8 cellular contexts compared by ENCODE assay signal in genomic region chr12:123670882-123671728, GRCh38. TPM values are rescaled to one million over a fixed set of nuclear protein-coding genes. Genes with fewer than 3 reads are reported as not detected.
A peak's percentile ranks its signal among the peaks of the same experiment; 100 is the strongest.
DNase-seq lines count a peak whose midpoint lies in the region; ATAC-seq, FAIRE-seq and TF ChIP-seq lines count a peak whose summit lies in the region.

TCTN2 (plus strand) TSS chr12:123671113; CDS start chr12:123671241, 128 bp downstream.

- H3K27ac ChIP-seq in right cardiac atrium (ENCODE audit: low read length) = no peak within 1 kb of the TSS

- intact Hi-C loops in right cardiac atrium (cut with DNase I) = no loop called here

- peaks cover 2% of the 10 kb centered on the region for H3K4me1 ChIP-seq in right cardiac atrium (ENCODE audit: control insufficient read depth, insufficient read depth, low read length)

- H3K27me3 Mint-ChIP-seq in T-helper 17 cell = no peaks in the 10 kb centered on the region

- H3K4me3 Mint-ChIP-seq in T-helper 17 cell = peak within 1 kb of the TSS; percentile 90

- no peaks in the 10 kb centered on the region for H3K27me3 ChIP-seq in right cardiac atrium (ENCODE audit: control insufficient read depth, insufficient read depth)

- TF ChIP-seq POLR2A in GM18505 (IDR thresholded peaks at IDR 0.05; ENCODE audit: borderline replicate concordance, extremely low read depth, insufficient read depth, insufficient read length) = peak; percentile 30

- peak within 1 kb of the TSS; percentile 76 for H3K4me3 ChIP-seq in right cardiac atrium (ENCODE audit: low read length)

- H3K9me3 ChIP-seq in T-helper 17 cell (ENCODE audit: control insufficient read depth, low read length, poor library complexity, severe bottlenecking) = no peaks in the 10 kb centered on the region
- no peaks in the 10 kb centered on the region for H3K9me3 ChIP-seq in right cardiac atrium (ENCODE audit: control insufficient read depth, low read length)

- H3K27ac Mint-ChIP-seq in T-helper 17 cell = peak within 1 kb of the TSS; percentile 77

- H3K4me1 Mint-ChIP-seq in T-helper 17 cell = peaks cover 14% of the 10 kb centered on the region

- ATAC-seq in GM18505 (IDR thresholded peaks at IDR 0.05; ENCODE audit: unreplicated experiment) = peak; percentile 97
- peak; percentile 90 for ATAC-seq in HG02943 (IDR thresholded peaks at IDR 0.05; ENCODE audit: low read depth, unreplicated experiment)
- peak; percentile 100 for ATAC-seq in T-helper 17 cell
- ATAC-seq in right cardiac atrium = peak; percentile 99

- under 1% methylated on average over 53 of the region's 53 CpGs for WGBS in right cardiac atrium

- peak; percentile 68 for FAIRE-seq in urothelium cell line (lab: Jason Lieb, UNC)

- no peaks in the 10 kb centered on the region for H3K36me3 Mint-ChIP-seq in T-helper 17 cell (ENCODE audit: low read depth)

- DNase-seq in NCI-H187 (lab: John Stamatoyannopoulos, UW) (peak; percentile 79 to 91), T-helper 17 cell (peak; percentile 88 to 91 (median 89)), anterior cingulate cortex (lab: John Stamatoyannopoulos, UW) (peak; percentile 35 to 96 (median 86)), right cardiac atrium (peak; percentile 96 to 99 (median 98)), pulmonary artery endothelial cell (ENCODE audit: low read depth, low spot score) (peak; percentile 63), urothelium cell line (ENCODE audit: low spot score) (peak; percentile 99)

RNA-seq across cellular contexts. Expression of gene TCTN2, which starts in this region (rescaled TPM):
- total RNA-seq in T-helper 17 cell = 1 to 10 TPM; 5.1 to 6.0 TPM
- total RNA-seq in right cardiac atrium = 1 to 10 TPM; 4.5 to 5.8 (median 4.7) TPM
- polyA plus RNA-seq in right cardiac atrium = 3.2 TPM
- 7.9 and 8.2 TPM in 2 replicates for total RNA-seq in pulmonary artery endothelial cell
